Comparison of ENCODE assay signal across 10 cellular contexts in the genomic region with DNA sequence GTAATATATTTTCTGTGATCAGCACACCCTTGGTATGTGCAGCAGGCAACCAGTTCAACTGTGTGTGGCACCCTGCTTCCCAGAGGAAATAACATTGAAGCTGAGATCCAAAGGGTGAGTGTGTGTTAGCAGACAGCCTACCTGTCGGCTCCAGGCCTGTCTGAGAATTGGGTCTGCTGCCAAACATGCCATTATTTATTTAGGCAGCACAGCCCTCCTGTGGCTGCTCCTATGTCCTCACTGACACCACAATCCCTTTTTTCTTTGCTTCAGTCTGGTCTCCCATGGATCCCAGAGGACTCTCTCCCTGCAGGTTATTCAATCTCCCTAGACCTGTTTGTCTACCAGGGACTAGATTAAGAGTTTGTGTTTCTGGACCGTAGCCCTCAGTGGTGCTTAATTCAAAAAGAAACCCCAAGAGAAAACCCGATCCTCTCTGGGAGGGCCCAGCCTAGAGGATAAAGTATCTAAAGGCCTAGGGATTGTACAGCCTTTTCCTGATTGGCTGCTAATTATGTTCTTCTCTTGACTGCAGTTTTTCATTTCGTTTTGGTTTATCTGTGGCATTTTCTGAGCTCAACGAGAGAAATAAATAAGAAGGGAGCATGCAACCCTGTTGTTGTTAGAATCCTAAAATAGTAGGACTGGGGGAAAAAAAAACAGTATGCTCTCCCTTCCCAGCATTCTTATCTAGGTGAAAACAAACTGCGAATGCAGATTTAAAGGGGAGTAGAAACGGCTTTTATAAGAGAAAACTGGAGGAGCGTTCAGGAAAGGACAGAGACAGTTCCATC. TPM values are rescaled to one million over a fixed set of nuclear protein-coding genes. Genes with fewer than 3 reads are reported as not detected.
DNase-seq lines count a peak whose midpoint lies in the region; ATAC-seq, FAIRE-seq and TF ChIP-seq lines count a peak whose summit lies in the region.
"Had no signal": no experiment of that assay in that cellular context is flagged by ENCODE, and none has a peak within 500 bp of the region (broad histone marks: within the 10 kb centered on the region; RNA-seq: fewer than 3 reads in every experiment).

No MANE protein-coding gene starts in this region.

- H3K4me1 ChIP-seq in SK-N-SH (ENCODE audit: control insufficient read depth in 1 of 2, insufficient read depth in 2 of 2, low read depth in 1 of 2, low read length in 1 of 2) = peaks cover 0 to 21% of the 10 kb centered on the region in 2 experiments; a peak in 3 of 4 replicates

- ATAC-seq in GM18517 (IDR thresholded peaks at IDR 0.05; ENCODE audit: unreplicated experiment) = no peak

- no peaks in the 10 kb centered on the region for H3K79me2 ChIP-seq in SK-N-SH (ENCODE audit: insufficient read depth)

- no peaks in the 10 kb centered on the region for H3F3A ChIP-seq in SK-N-SH (replicated peaks; ENCODE audit: insufficient read depth)

- WGBS in SK-N-SH (ENCODE audit: low lambda C conversion rate) = 76% methylated on average over 8 of the region's 8 CpGs

- H3K4me3 ChIP-seq in SK-N-SH (ENCODE audit: low read depth in 2 of 2, low read length in 1 of 2) = no peak overlapping the region

- H3K4me2 ChIP-seq in SK-N-SH = no peak overlapping the region

- H3K27me3 ChIP-seq in SK-N-SH (ENCODE audit: insufficient read depth) = no peaks in the 10 kb centered on the region

- H3K9ac ChIP-seq in SK-N-SH = no peak overlapping the region

- TF ChIP-seq CTCF in SK-N-SH (IDR thresholded peaks at IDR 0.05) = peak; percentile 29; the same call in 1 of the 2 replicates

- FAIRE-seq in urothelium cell line (lab: Jason Lieb, UNC) = no peak
- FAIRE-seq: A204.1 had no signal

- TF ChIP-seq EP300 in SK-N-SH (IDR thresholded peaks at IDR 0.05; ENCODE audit: borderline replicate concordance in 1 of 2, low read depth in 1 of 2, low read length in 1 of 2) = no peak

- TF ChIP-seq RAD21 in SK-N-SH (IDR thresholded peaks at IDR 0.05; ENCODE audit: low read length) = peak; percentile 67

- no peaks in the 10 kb centered on the region for H4K20me1 ChIP-seq in SK-N-SH (ENCODE audit: insufficient read depth)

- H3K9me2 ChIP-seq in SK-N-SH = no peaks in the 10 kb centered on the region

- H3K9me3 ChIP-seq in SK-N-SH = no peaks in the 10 kb centered on the region

- POLR2A ChIA-PET in SK-N-SH (lab: Yijun Ruan, JAX) = no interaction called here

- H2AFZ ChIP-seq in SK-N-SH (ENCODE audit: low read depth) = no peak overlapping the region

- peak; percentile 30 for DNase-seq in SIG-M5 treated with dmso at 0.1 percent for 504 hours (lab: John Stamatoyannopoulos, UW; ENCODE audit: unreplicated experiment)
- DNase-seq in SIG-M5 (lab: John Stamatoyannopoulos, UW) = no peak
- DNase-seq in SK-N-SH = no peak
- DNase-seq in iPS-NIHi11 (ENCODE audit: low spot score) = peak; percentile 40
- peak; percentile 32 for DNase-seq in urothelium cell line (ENCODE audit: low spot score)
- no peak for DNase-seq in effector CD4-positive, alpha-beta T cell
- DNase-seq in midbrain (lab: John Stamatoyannopoulos, UW) = no peak
- DNase-seq: RPMI8226 had no signal

- no peak overlapping the region for H3K27ac ChIP-seq in SK-N-SH (ENCODE audit: low read depth in 2 of 2, low read length in 1 of 2)

- CTCF ChIA-PET in SK-N-SH (lab: Yijun Ruan, JAX) = interaction anchor here (0.6 to 14.5 kb wide), 9 partner anchors 9 to 189 kb away, joined by 3 to 218 read pairs (median 4); no protein-coding TSS in a partner anchor

- H3K36me3 ChIP-seq in SK-N-SH (replicated peaks in 1 of 2; ENCODE audit: control insufficient read depth in 1 of 2, insufficient read depth in 2 of 2, low read length in 1 of 2) = no peaks in the 10 kb centered on the region

TF ChIP-seq in SK-N-SH, 30 proteins besides CTCF, POLR2A, EP300 and RAD21:
- no peak for TF ChIP-seq RCOR1 (IDR thresholded peaks at IDR 0.05; ENCODE audit: low read length)
- no peak for TF ChIP-seq GABPA (IDR thresholded peaks at IDR 0.05; ENCODE audit: low read depth)
- no peak for TF ChIP-seq GATA2 (CRISPR knock-in tag; IDR thresholded peaks at IDR 0.05)
- TF ChIP-seq, protein P1, sequence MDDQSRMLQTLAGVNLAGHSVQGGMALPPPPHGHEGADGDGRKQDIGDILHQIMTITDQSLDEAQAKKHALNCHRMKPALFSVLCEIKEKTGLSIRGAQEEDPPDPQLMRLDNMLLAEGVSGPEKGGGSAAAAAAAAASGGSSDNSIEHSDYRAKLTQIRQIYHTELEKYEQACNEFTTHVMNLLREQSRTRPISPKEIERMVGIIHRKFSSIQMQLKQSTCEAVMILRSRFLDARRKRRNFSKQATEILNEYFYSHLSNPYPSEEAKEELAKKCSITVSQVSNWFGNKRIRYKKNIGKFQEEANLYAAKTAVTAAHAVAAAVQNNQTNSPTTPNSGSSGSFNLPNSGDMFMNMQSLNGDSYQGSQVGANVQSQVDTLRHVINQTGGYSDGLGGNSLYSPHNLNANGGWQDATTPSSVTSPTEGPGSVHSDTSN (IDR thresholded peaks at IDR 0.05) = no peak
- TF ChIP-seq TCF12 (IDR thresholded peaks at IDR 0.05) = no peak
- TF ChIP-seq NRF1 (IDR thresholded peaks at IDR 0.05; ENCODE audit: low read depth, low read length) = no peak
- TF ChIP-seq NFIC (IDR thresholded peaks at IDR 0.05; ENCODE audit: borderline replicate concordance) = peak; percentile 41; the same call in 1 of the 2 replicates
- no peak for TF ChIP-seq RXRA (IDR thresholded peaks at IDR 0.05; ENCODE audit: borderline replicate concordance, low read depth)
- TF ChIP-seq, protein P2, sequence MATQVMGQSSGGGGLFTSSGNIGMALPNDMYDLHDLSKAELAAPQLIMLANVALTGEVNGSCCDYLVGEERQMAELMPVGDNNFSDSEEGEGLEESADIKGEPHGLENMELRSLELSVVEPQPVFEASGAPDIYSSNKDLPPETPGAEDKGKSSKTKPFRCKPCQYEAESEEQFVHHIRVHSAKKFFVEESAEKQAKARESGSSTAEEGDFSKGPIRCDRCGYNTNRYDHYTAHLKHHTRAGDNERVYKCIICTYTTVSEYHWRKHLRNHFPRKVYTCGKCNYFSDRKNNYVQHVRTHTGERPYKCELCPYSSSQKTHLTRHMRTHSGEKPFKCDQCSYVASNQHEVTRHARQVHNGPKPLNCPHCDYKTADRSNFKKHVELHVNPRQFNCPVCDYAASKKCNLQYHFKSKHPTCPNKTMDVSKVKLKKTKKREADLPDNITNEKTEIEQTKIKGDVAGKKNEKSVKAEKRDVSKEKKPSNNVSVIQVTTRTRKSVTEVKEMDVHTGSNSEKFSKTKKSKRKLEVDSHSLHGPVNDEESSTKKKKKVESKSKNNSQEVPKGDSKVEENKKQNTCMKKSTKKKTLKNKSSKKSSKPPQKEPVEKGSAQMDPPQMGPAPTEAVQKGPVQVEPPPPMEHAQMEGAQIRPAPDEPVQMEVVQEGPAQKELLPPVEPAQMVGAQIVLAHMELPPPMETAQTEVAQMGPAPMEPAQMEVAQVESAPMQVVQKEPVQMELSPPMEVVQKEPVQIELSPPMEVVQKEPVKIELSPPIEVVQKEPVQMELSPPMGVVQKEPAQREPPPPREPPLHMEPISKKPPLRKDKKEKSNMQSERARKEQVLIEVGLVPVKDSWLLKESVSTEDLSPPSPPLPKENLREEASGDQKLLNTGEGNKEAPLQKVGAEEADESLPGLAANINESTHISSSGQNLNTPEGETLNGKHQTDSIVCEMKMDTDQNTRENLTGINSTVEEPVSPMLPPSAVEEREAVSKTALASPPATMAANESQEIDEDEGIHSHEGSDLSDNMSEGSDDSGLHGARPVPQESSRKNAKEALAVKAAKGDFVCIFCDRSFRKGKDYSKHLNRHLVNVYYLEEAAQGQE (IDR thresholded peaks at IDR 0.05; ENCODE audit: low read depth, low read length) = no peak

RNA-seq across cellular contexts. Expression of a gene that starts 24.1 kb away (rescaled TPM):
- polyA plus RNA-seq in SK-N-SH (2012; rRNA removed) = not detected in 2 replicates
- not detected in 2 replicates for polyA plus RNA-seq in SK-N-SH (2012; cell fraction: cytosol; rRNA removed)
- not detected in 2 replicates for polyA plus RNA-seq in SK-N-SH (2012; cell fraction: nucleus; rRNA removed)

RNA-seq across cellular contexts. Expression of a gene that starts 45.0 kb away (rescaled TPM):
- 0.90 and 1.0 TPM in 2 replicates for polyA plus RNA-seq in SK-N-SH (2012; rRNA removed)
- polyA plus RNA-seq in SK-N-SH (2012; cell fraction: cytosol; rRNA removed) = 1.2 and 1.4 TPM in 2 replicates
- polyA plus RNA-seq in SK-N-SH (2012; cell fraction: nucleus; rRNA removed) = 1.4 and 1.6 TPM in 2 replicates

RNA-seq across cellular contexts. Expression of a gene that starts 50.3 kb away (rescaled TPM):
- polyA plus RNA-seq in SK-N-SH (2012; rRNA removed) = 4.6 and 5.3 TPM in 2 replicates
- polyA plus RNA-seq in SK-N-SH (2012; cell fraction: cytosol; rRNA removed) = 3.2 and 4.3 TPM in 2 replicates
- polyA plus RNA-seq in SK-N-SH (2012; cell fraction: nucleus; rRNA removed) = 3.1 and 3.2 TPM in 2 replicates

Comparison
In these comparisons a context has a peak if more than half of its experiments do, and no peak if none do; other contexts are left out.
1. DNase-seq: peak in SIG-M5 treated with dmso at 0.1 percent for 504 hours (single experiment), iPS-NIHi11 (single experiment) and urothelium cell line (single experiment); none in SIG-M5 (single experiment), SK-N-SH (single experiment), effector CD4-positive, alpha-beta T cell (single experiment) and midbrain (single experiment).